ENCODE assay signal across 8 cellular contexts in genomic region chr3:125742846-125743245, GRCh38.
DNase-seq lines count a peak whose midpoint lies in the region; ATAC-seq and TF ChIP-seq lines count a peak whose summit lies in the region.
"Not testable (repeated sequence)": the region's sequence is repeated elsewhere in the genome, so short reads cannot be mapped to it uniquely, and the experiment has no call there.

No MANE protein-coding gene starts in this region.

- not testable (repeated sequence) for H3K36me3 Mint-ChIP-seq in Caco-2 (ENCODE audit: insufficient read depth, unreplicated experiment); memory B cell

- H3K4me3 Mint-ChIP-seq in Caco-2 (ENCODE audit: unreplicated experiment) = peak overlapping the region; percentile 18
- not testable (repeated sequence) for H3K4me3 Mint-ChIP-seq in memory B cell

- not testable (repeated sequence) for TF ChIP-seq POLR2A in NB4 (IDR thresholded peaks at IDR 0.05; ENCODE audit: extremely low read depth, insufficient read length)

- peak overlapping the region; percentile 86 for H3K27ac Mint-ChIP-seq in Caco-2 (ENCODE audit: unreplicated experiment)
- peak overlapping the region; percentile 20 for H3K27ac Mint-ChIP-seq in memory B cell

- H3K36me3 ChIP-seq in Caco-2 (ENCODE audit: control insufficient read depth, insufficient read depth, low read length) = not testable (repeated sequence)

- DNase-seq in Caco-2 (peak; percentile 40 to 53), NB4 (ENCODE audit: low read depth) (peak; percentile 46), SW480 (ENCODE audit: low spot score) (peak; percentile 37), epithelial cell of proximal tubule (ENCODE audit: low read depth) (peak; percentile 15), memory B cell (ENCODE audit: low spot score in 2 of 2) (peak in 1 of 2 donors; percentile 14)
- peak; percentile 2 for DNase-seq in activated gamma-delta T cell treated with anti-CD3 and anti-CD28 coated beads, Interleukin-2, amount 50 U/mL, for 16 hours (ENCODE audit: low read depth)
- DNase-seq in stimulated activated naive CD4-positive, alpha-beta T cell treated with Interleukin-2 at 50 U/mL for 16 hours (lab: John Stamatoyannopoulos, UW) = peak; percentile 25

- CTCF ChIA-PET in Caco-2 (lab: Charles Lee) = not testable (repeated sequence)

- H3K4me3 ChIP-seq in Caco-2 (ENCODE audit: low read depth, low read length); NB4 (ENCODE audit: low read depth, low read length); epithelial cell of proximal tubule (ENCODE audit: low read depth, low read length): not testable (repeated sequence)

- not testable (repeated sequence) for H3K4me1 Mint-ChIP-seq in Caco-2 (ENCODE audit: low read depth, unreplicated experiment); memory B cell

- not testable (repeated sequence) for H3K9me3 ChIP-seq in Caco-2

- H3K4me1 ChIP-seq in Caco-2 = not testable (repeated sequence)

- POLR2A ChIA-PET in Caco-2 (lab: Charles Lee) = interaction anchor here (1.2 kb wide), 1 partner anchor 147 kb away, joined by 3 read pairs; the partner anchor contains the start of gene OSBPL11

- intact Hi-C loops in Caco-2 (cut with micrococcal nuclease; ENCODE audit: unreplicated experiment) = not testable (repeated sequence)

- H3K27me3 Mint-ChIP-seq in Caco-2 (ENCODE audit: insufficient read depth, unreplicated experiment); memory B cell: not testable (repeated sequence)

- TF ChIP-seq CTCF in Caco-2 (IDR thresholded peaks at IDR 0.05; ENCODE audit: insufficient read depth in 1 of 2, low read depth in 1 of 2, low read length in 1 of 2, severe bottlenecking in 1 of 2, unreplicated experiment in 1 of 2); NB4 (IDR thresholded peaks at IDR 0.05; ENCODE audit: low read depth, low read length): not testable (repeated sequence)
- peak; percentile 37 for TF ChIP-seq CTCF in epithelial cell of proximal tubule (conservative IDR thresholded peaks at IDR 0.05; ENCODE audit: low read depth, low read length)

- not testable (repeated sequence) for H3K27me3 ChIP-seq in Caco-2 (replicated peaks; ENCODE audit: control insufficient read depth, insufficient read depth, low read length)

- H3K9me3 Mint-ChIP-seq in Caco-2 (ENCODE audit: unreplicated experiment); memory B cell: not testable (repeated sequence)

- not testable (repeated sequence) for BruUV-seq in Caco-2 (replicated peaks; lab: Mats Ljungman, UMichigan)

- ATAC-seq in GM19463 (IDR thresholded peaks at IDR 0.05; ENCODE audit: unreplicated experiment) (peak; percentile 62), memory B cell (ENCODE audit: low read depth) (peak; percentile 68)
